25 cellular contexts compared by ENCODE assay signal in the genomic region with DNA sequence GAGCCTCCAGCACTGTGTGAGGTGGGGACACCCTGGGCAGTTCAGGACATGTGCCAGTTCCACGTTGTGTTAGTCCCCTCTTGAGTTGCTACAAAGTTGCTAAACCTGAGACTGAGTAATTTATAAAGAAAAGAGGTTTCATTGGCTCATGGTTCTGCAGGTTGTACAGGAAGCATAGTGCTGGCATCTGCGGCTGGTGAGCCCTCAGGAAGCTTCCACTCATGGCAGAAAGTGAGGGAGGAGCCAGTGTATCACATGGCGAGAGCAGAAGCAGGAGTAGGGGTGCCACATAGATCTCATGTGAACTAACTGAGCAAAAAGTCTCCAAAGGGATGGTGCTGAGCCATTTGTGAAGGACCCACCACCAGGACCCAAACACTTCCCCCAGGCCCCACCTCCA. TPM values are rescaled to one million over a fixed set of nuclear protein-coding genes. Genes with fewer than 3 reads are reported as not detected.
"Had no signal": no experiment of that assay in that cellular context is flagged by ENCODE, and none has a peak within 500 bp of the region (broad histone marks: within the 10 kb centered on the region; RNA-seq: fewer than 3 reads in every experiment).

No MANE protein-coding gene starts in this region.

- H3K36me3 ChIP-seq: ovary had no signal

- H3K9me3 ChIP-seq: heart right ventricle, mucosa of descending colon, ovary, prostate gland, sigmoid colon, suprapubic skin, thoracic aorta, tibial artery, vagina had no signal

- H3K4me1 ChIP-seq: prostate gland, sigmoid colon, suprapubic skin, tibial artery, vagina had no signal

- DNase-seq: heart right ventricle; islet precursor cell; midbrain; mucosa of descending colon; naive thymus-derived CD4-positive, alpha-beta T cell; ovary; retina; right cardiac atrium; sigmoid colon; small intestine; spleen; stimulated activated CD4-positive, alpha-beta T cell treated with anti-CD3 and anti-CD28 coated beads, Interleukin-4, amount 100 ng/mL, for 24 hours; stimulated activated naive CD4-positive, alpha-beta T cell; tibial artery; trophoblast cell had no signal

- H3K4me3 ChIP-seq: heart right ventricle, hepatocyte, mucosa of descending colon, ovary, prostate gland, sigmoid colon, spleen, suprapubic skin, thoracic aorta, tibial artery, vagina had no signal

- H3K27me3 ChIP-seq: heart right ventricle, hepatocyte, ovary, sigmoid colon, spleen, suprapubic skin, tibial artery, vagina had no signal

- H3K27ac ChIP-seq: hepatocyte, ovary, prostate gland, sigmoid colon, suprapubic skin, thoracic aorta, tibial artery, vagina had no signal

- ATAC-seq: left lobe of liver; mucosa of descending colon; naive thymus-derived CD4-positive, alpha-beta T cell; stimulated activated effector memory CD8-positive, alpha-beta T cell treated with anti-CD3 and anti-CD28 coated beads, Interleukin-12 subunit alpha, Interleukin-12 subunit beta, amount 100 ng/mL, for 72 hours had no signal

RNA-seq across cellular contexts. Expression of a gene that starts 33.2 kb away (rescaled TPM):
- total RNA-seq: natural killer cell treated with Interleukin-12 subunit alpha and Interleukin-12 subunit beta and Interleukin-15 and Interleukin-18, amount 100 ng/mL, for 72 hours had no signal

RNA-seq across cellular contexts. Expression of a gene that starts 35.6 kb away (rescaled TPM):
- total RNA-seq: kidney epithelial cell; left lobe of liver; lung microvascular endothelial cell; naive thymus-derived CD4-positive, alpha-beta T cell; natural killer cell treated with Interleukin-12 subunit alpha and Interleukin-12 subunit beta and Interleukin-15 and Interleukin-18, amount 100 ng/mL, for 72 hours had no signal
